ENCODE assay signal across 1 cellular context in the genomic region with DNA sequence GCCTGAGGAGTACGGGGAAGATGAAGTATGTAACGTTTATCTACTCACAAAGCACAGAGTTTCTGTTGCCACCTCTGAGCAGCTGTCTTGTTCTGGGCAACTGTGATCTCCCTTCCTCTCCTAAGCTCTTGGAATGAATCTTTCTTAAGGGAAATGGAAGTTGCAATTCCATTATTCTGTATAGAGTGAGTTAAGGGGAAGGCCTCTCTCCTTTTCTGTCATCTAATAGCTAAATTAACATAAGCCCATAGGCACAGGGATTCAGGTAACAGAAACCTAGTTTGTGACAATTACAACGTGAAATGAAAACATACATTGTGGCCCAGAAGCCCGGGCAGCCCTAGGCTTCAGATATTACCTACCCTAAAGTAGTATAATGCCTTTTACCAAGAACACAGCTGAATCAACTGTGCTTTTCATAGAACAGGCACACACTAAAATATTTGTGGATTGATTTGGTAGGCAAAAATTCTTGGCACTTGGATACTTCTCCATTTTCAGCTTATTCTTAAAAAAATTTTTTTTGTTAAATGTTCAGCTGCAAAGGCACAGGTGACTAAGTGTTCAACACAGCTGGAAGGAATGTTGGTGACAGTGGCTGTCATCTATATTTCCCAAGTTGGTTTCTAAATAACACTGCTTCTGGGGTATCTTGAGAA.
TF ChIP-seq lines count a peak whose summit lies in the region.

No MANE protein-coding gene starts in this region.

TF ChIP-seq in K562, 482 proteins besides CTCF, POLR2A, EP300 and RAD21:
- TF ChIP-seq MEF2D (tag; conservative IDR thresholded peaks at IDR 0.05; ENCODE audit: low read depth) (no peak), HDAC2 (IDR thresholded peaks at IDR 0.05) (no peak), ZEB2 (IDR thresholded peaks at IDR 0.05) (no peak), NR2F6 (CRISPR knock-in tag; IDR thresholded peaks at IDR 0.05) (no peak), TFAM (CRISPR knock-in tag; conservative IDR thresholded peaks at IDR 0.05) (no peak), SPI1 (IDR thresholded peaks at IDR 0.05; ENCODE audit: borderline replicate concordance, low read depth, low read length) (no peak), U2AF1 (optimal IDR thresholded peaks at IDR 0.05; ENCODE audit: low read depth, low read length) (no peak), ETV5 (CRISPR knock-in tag; IDR thresholded peaks at IDR 0.05; ENCODE audit: low read depth) (no peak), ZSCAN32 (CRISPR knock-in tag; IDR thresholded peaks at IDR 0.05) (no peak), GABPB1 (CRISPR knock-in tag; IDR thresholded peaks at IDR 0.05) (no peak), RBM22 (IDR thresholded peaks at IDR 0.05; ENCODE audit: low read depth, low read length, poor library complexity, severe bottlenecking) (no peak)
- TF ChIP-seq, protein P1, sequence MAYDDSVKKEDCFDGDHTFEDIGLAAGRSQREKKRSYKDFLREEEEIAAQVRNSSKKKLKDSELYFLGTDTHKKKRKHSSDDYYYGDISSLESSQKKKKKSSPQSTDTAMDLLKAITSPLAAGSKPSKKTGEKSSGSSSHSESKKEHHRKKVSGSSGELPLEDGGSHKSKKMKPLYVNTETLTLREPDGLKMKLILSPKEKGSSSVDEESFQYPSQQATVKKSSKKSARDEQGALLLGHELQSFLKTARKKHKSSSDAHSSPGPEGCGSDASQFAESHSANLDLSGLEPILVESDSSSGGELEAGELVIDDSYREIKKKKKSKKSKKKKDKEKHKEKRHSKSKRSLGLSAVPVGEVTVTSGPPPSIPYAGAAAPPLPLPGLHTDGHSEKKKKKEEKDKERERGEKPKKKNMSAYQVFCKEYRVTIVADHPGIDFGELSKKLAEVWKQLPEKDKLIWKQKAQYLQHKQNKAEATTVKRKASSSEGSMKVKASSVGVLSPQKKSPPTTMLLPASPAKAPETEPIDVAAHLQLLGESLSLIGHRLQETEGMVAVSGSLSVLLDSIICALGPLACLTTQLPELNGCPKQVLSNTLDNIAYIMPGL (CRISPR knock-in tag; IDR thresholded peaks at IDR 0.05), result no peak
